In the genomic region with DNA sequence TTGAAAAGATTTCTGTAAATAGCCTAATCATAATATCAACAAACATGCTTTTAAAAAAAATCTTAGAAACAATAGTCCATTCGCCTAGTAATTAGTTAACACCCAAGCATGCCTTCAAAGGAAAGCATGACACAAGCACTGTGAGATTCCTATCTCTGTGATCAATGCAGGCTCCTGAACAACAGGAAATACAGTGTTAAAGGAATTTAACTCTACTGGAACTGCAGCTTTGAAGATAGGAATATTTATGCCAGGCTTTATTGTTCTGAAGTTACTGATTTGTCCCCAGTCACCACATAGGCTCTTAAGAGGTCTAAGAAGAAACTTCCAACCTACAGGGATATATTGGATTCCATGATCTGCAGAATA, we compare ENCODE assay signal across 1 cellular context.
TF ChIP-seq lines count a peak whose summit lies in the region.

No MANE protein-coding gene starts in this region.

TF ChIP-seq in WTC11, 78 proteins besides CTCF, POLR2A, EP300 and RAD21 (continued from another document):
- TF ChIP-seq ZNF532 (CRISPR knock-in tag; IDR thresholded peaks at IDR 0.05; ENCODE audit: borderline replicate concordance) (no peak), ATF1 (CRISPR knock-in tag; IDR thresholded peaks at IDR 0.05) (no peak), NR2C2 (CRISPR knock-in tag; IDR thresholded peaks at IDR 0.05) (no peak), TEAD4 (CRISPR knock-in tag; IDR thresholded peaks at IDR 0.05) (no peak), ZNF671 (CRISPR knock-in tag; IDR thresholded peaks at IDR 0.05) (no peak), HMGA2 (CRISPR knock-in tag; IDR thresholded peaks at IDR 0.05) (no peak), ZNF423 (CRISPR knock-in tag; IDR thresholded peaks at IDR 0.05) (no peak), GTF2I (CRISPR knock-in tag; conservative IDR thresholded peaks at IDR 0.05) (no peak)
- TF ChIP-seq, protein P1, sequence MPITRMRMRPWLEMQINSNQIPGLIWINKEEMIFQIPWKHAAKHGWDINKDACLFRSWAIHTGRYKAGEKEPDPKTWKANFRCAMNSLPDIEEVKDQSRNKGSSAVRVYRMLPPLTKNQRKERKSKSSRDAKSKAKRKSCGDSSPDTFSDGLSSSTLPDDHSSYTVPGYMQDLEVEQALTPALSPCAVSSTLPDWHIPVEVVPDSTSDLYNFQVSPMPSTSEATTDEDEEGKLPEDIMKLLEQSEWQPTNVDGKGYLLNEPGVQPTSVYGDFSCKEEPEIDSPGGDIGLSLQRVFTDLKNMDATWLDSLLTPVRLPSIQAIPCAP (CRISPR knock-in tag; IDR thresholded peaks at IDR 0.05), result no peak
- TF ChIP-seq, protein P2, sequence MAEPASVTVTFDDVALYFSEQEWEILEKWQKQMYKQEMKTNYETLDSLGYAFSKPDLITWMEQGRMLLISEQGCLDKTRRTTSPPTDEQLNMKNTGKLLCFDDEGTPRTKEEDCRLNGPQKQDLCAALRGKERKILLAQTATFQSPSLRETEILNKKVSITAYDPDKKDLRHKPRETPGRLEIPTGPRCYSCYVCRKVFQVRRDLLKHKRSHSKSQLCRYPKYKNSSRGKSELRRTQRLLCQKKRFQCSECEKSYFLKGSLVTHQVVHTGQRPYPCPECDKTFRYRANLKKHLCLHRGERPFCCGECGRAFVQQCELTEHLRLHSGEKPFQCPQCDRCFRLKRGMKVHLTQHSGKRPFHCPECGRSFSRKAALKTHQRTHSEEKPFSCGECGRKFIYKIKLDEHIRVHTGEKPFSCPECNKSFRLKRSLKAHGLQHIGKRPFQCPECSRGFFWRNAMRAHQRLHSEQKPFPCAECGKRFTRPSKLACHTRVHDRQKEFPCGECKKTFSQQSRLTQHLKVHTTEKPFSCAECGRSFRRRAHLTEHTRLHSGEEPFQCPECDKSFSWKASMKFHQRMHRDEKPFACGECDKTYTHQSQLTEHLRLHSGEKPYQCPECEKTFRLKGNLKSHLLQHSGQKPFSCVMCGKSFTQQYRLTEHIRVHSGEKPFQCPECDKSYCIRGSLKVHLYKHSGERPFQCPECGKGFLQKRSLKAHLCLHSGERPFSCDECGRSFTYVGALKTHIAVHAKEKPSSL (CRISPR knock-in tag; conservative IDR thresholded peaks at IDR 0.05), result no peak
TF ChIP-seq in WTC11: peak in this region for 0.
